In genomic region chr13:58884810-58885209, GRCh38 we compare ENCODE assay signal across 24 cellular contexts.
DNase-seq lines count a peak whose midpoint lies in the region; ATAC-seq and TF ChIP-seq lines count a peak whose summit lies in the region.
"Had no signal": no experiment of that assay in that cellular context is flagged by ENCODE, and none has a peak within 500 bp of the region (broad histone marks: within the 10 kb centered on the region; RNA-seq: fewer than 3 reads in every experiment).

No MANE protein-coding gene starts in this region.

- H2AFZ ChIP-seq in Loucy (ENCODE audit: low read length) = peak overlapping the region; percentile 35; the same call in 1 of the 2 replicates
- H2AFZ ChIP-seq: GM23248 had no signal

- no peaks in the 10 kb centered on the region for H3K4me1 ChIP-seq in Loucy (ENCODE audit: insufficient read depth, low read length, poor library complexity, severe bottlenecking)
- H3K4me1 ChIP-seq: BE2C had no signal

- CTCF ChIA-PET in WTC11 (lab: Charles Lee) = interaction anchor here (1.6 kb wide), 1 partner anchor 41 kb away, joined by 3 read pairs; no protein-coding TSS in a partner anchor
- CTCF ChIA-PET in activated naive CD4-positive, alpha-beta T cell treated with anti-CD3 and anti-CD28 coated beads, Interleukin-2, amount 10 ng/mL, durations not matched to agents 7 days and 5 days (lab: Charles Lee) = interaction anchor here (0.8 kb wide), 1 partner anchor 21 kb away, joined by 3 read pairs; no protein-coding TSS in a partner anchor

- ATAC-seq in WTC11 (peak; percentile 84), GM19467 (IDR thresholded peaks at IDR 0.05; ENCODE audit: unreplicated experiment) (no peak), HG03565 (IDR thresholded peaks at IDR 0.05; ENCODE audit: unreplicated experiment) (no peak)
- ATAC-seq in activated T-cell treated with anti-CD3 and anti-CD28 coated beads, Interleukin-2, amount 50 U/mL, for 72 hours (replicated peaks in 1 of 2) = no peak
- ATAC-seq: SK-N-SH treated with all-trans-retinoic acid at 6 μM for 48 hours had no signal

- H3K9me3 ChIP-seq in Loucy (ENCODE audit: insufficient read depth, low read depth, low read length) = no peaks in the 10 kb centered on the region
- H3K9me3 ChIP-seq: BE2C had no signal

- no peak overlapping the region for H3K4me2 ChIP-seq in Loucy (ENCODE audit: low read depth, low read length, poor library complexity, severe bottlenecking)

- peaks cover 21% of the 10 kb centered on the region for H3K4me1 Mint-ChIP-seq in WTC11
- H3K4me1 Mint-ChIP-seq in activated naive CD4-positive, alpha-beta T cell treated with anti-CD3 and anti-CD28 coated beads, Interleukin-2, amount 10 ng/mL, durations not matched to agents 7 days and 5 days = no peaks in the 10 kb centered on the region
- no peaks in the 10 kb centered on the region for H3K4me1 Mint-ChIP-seq in activated T-cell treated with anti-CD3 and anti-CD28 coated beads, Interleukin-2, amount 50 U/mL, for 72 hours (ENCODE audit: low read depth)
- H3K4me1 Mint-ChIP-seq: CD14-positive monocyte; CD8-positive, alpha-beta memory T cell had no signal

- H3K4me3 ChIP-seq in Loucy (ENCODE audit: low read length, poor library complexity, severe bottlenecking) = no peak overlapping the region
- H3K4me3 ChIP-seq: GM23248 had no signal

- TF ChIP-seq CTCF in Loucy (conservative IDR thresholded peaks at IDR 0.05; ENCODE audit: low read length) = no peak
- no peak for TF ChIP-seq CTCF in WTC11 (IDR thresholded peaks at IDR 0.05)

- H3F3A ChIP-seq in Loucy (ENCODE audit: low read depth) = no peaks in the 10 kb centered on the region

- H3K36me3 ChIP-seq in Loucy (ENCODE audit: insufficient read depth, low read length) = no peaks in the 10 kb centered on the region
- H3K36me3 ChIP-seq: BE2C had no signal

- H3K9me3 Mint-ChIP-seq in WTC11 = no peaks in the 10 kb centered on the region
- H3K9me3 Mint-ChIP-seq in activated naive CD4-positive, alpha-beta T cell treated with anti-CD3 and anti-CD28 coated beads, Interleukin-2, amount 10 ng/mL, durations not matched to agents 7 days and 5 days = no peaks in the 10 kb centered on the region
- H3K9me3 Mint-ChIP-seq in activated T-cell treated with anti-CD3 and anti-CD28 coated beads, Interleukin-2, amount 50 U/mL, for 72 hours = peaks cover 0 to 7% of the 10 kb centered on the region in 2 donors
- H3K9me3 Mint-ChIP-seq: H9 had no signal

- H3K36me3 Mint-ChIP-seq in WTC11 = no peaks in the 10 kb centered on the region
- H3K36me3 Mint-ChIP-seq in activated naive CD4-positive, alpha-beta T cell treated with anti-CD3 and anti-CD28 coated beads, Interleukin-2, amount 10 ng/mL, durations not matched to agents 7 days and 5 days = no peaks in the 10 kb centered on the region
- no peaks in the 10 kb centered on the region for H3K36me3 Mint-ChIP-seq in activated T-cell treated with anti-CD3 and anti-CD28 coated beads, Interleukin-2, amount 50 U/mL, for 72 hours (ENCODE audit: insufficient read depth in 2 of 2)
- H3K36me3 Mint-ChIP-seq: CD14-positive monocyte; CD8-positive, alpha-beta memory T cell had no signal

- H3K9me2 ChIP-seq in Loucy (replicated peaks; ENCODE audit: low read depth, low read length) = no peaks in the 10 kb centered on the region

- DNase-seq in WTC11 (ENCODE audit: low spot score) (no peak), left kidney (ENCODE audit: low read depth, low spot score) (peak; percentile 27), retina (peak; percentile 8)
- DNase-seq in activated naive CD4-positive, alpha-beta T cell treated with anti-CD3 and anti-CD28 coated beads, Interleukin-2, amount 10 ng/mL, durations not matched to agents 7 days and 5 days = no peak
- no peak for DNase-seq in activated T-cell treated with anti-CD3 and anti-CD28 coated beads, Interleukin-2, amount 50 U/mL, for 72 hours
- DNase-seq: BE2C; CD8-positive, alpha-beta memory T cell; DMS79 treated with DMSO at 0.1 percent for 48 hours; GF-D8; GM23248; H9; KG1; MM.1S; NCI-H1417; NCI-H1694; NCI-H2029 treated with DMSO at 0.1 percent for 48 hours; NCI-H2171; NCI-H226; NCI-H510A had no signal

- H3K27ac Mint-ChIP-seq in WTC11 = no peak overlapping the region
- H3K27ac Mint-ChIP-seq in activated naive CD4-positive, alpha-beta T cell treated with anti-CD3 and anti-CD28 coated beads, Interleukin-2, amount 10 ng/mL, durations not matched to agents 7 days and 5 days = no peak overlapping the region
- H3K27ac Mint-ChIP-seq in activated T-cell treated with anti-CD3 and anti-CD28 coated beads, Interleukin-2, amount 50 U/mL, for 72 hours = no peak overlapping the region
- H3K27ac Mint-ChIP-seq: CD14-positive monocyte; CD8-positive, alpha-beta memory T cell had no signal

- POLR2A ChIA-PET in WTC11 (lab: Charles Lee) = no interaction called here

- H3K4me3 Mint-ChIP-seq in WTC11 = no peak overlapping the region
- no peak overlapping the region for H3K4me3 Mint-ChIP-seq in activated naive CD4-positive, alpha-beta T cell treated with anti-CD3 and anti-CD28 coated beads, Interleukin-2, amount 10 ng/mL, durations not matched to agents 7 days and 5 days
- H3K4me3 Mint-ChIP-seq in activated T-cell treated with anti-CD3 and anti-CD28 coated beads, Interleukin-2, amount 50 U/mL, for 72 hours = no peak overlapping the region
- H3K4me3 Mint-ChIP-seq: CD14-positive monocyte; CD8-positive, alpha-beta memory T cell; H9 had no signal

- no peaks in the 10 kb centered on the region for H3K79me2 ChIP-seq in Loucy (ENCODE audit: insufficient read depth, low read length)

- no peaks in the 10 kb centered on the region for H4K20me1 ChIP-seq in Loucy (ENCODE audit: insufficient read depth, low read length, poor library complexity, severe bottlenecking)

- H3K9ac ChIP-seq in Loucy (ENCODE audit: low read depth, low read length, poor library complexity, severe bottlenecking) = no peak overlapping the region
- H3K9ac ChIP-seq: GM23248 had no signal

- no peaks in the 10 kb centered on the region for H3K27me3 ChIP-seq in Loucy (ENCODE audit: insufficient read depth, low read length, poor library complexity, severe bottlenecking)
- H3K27me3 ChIP-seq: BE2C had no signal

- no peaks in the 10 kb centered on the region; the same call in 1 of the 2 replicates for H3K27me3 Mint-ChIP-seq in WTC11 (ENCODE audit: low read depth)
- no peaks in the 10 kb centered on the region for H3K27me3 Mint-ChIP-seq in activated naive CD4-positive, alpha-beta T cell treated with anti-CD3 and anti-CD28 coated beads, Interleukin-2, amount 10 ng/mL, durations not matched to agents 7 days and 5 days
- no peaks in the 10 kb centered on the region for H3K27me3 Mint-ChIP-seq in activated T-cell treated with anti-CD3 and anti-CD28 coated beads, Interleukin-2, amount 50 U/mL, for 72 hours (ENCODE audit: low read depth)
- H3K27me3 Mint-ChIP-seq: CD8-positive, alpha-beta memory T cell had no signal

TF ChIP-seq in WTC11, 78 proteins besides CTCF, POLR2A, EP300 and RAD21 (continues in another document):
- TF ChIP-seq RORB (CRISPR knock-in tag; IDR thresholded peaks at IDR 0.05) (no peak), GTF2I (CRISPR knock-in tag; conservative IDR thresholded peaks at IDR 0.05) (no peak), ERG (CRISPR knock-in tag; IDR thresholded peaks at IDR 0.05) (no peak), TEAD4 (CRISPR knock-in tag; IDR thresholded peaks at IDR 0.05) (no peak), TCF7 (CRISPR knock-in tag; IDR thresholded peaks at IDR 0.05; ENCODE audit: low read depth) (no peak), AR (CRISPR knock-in tag; IDR thresholded peaks at IDR 0.05) (no peak), ZNF416 (CRISPR knock-in tag; IDR thresholded peaks at IDR 0.05) (no peak)

Comparison
In these comparisons a context has a peak if more than half of its experiments do, and no peak if none do; other contexts are left out.
1. DNase-seq: peak in left kidney (single experiment) and retina (single experiment); none in WTC11 (single experiment), activated naive CD4-positive, alpha-beta T cell treated with anti-CD3 and anti-CD28 coated beads, Interleukin-2, amount 10 ng/mL, durations not matched to agents 7 days and 5 days (single experiment) and activated T-cell treated with anti-CD3 and anti-CD28 coated beads, Interleukin-2, amount 50 U/mL, for 72 hours (0 of 2).